ENCODE assay signal across 19 cellular contexts in the genomic region with DNA sequence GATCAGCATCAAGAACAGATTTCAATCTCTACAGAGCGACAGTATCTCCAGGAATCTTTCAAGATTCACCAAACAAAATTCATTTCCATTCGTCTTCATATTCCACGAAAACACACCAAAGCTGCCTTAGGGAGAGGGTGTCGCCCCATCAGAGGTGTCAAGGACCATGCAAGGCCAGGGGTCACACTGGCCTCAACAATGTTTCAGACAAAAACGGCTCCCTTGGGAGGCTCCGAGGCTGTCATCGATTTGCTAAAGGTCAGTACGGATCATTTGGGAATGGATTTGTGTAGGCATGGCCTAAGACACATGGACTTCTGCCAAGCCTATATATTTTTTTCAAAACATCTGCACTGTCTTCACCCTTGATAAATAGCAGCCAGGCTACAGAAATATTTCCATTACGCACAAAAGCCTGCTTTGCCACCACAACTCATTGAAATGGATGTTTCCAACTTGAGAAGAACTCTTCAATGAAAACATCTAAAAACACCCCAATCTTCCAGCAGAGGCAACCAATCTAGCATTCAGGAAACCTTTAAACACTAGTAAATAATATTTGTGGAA. TPM values are rescaled to one million over a fixed set of nuclear protein-coding genes. Genes with fewer than 3 reads are reported as not detected.
DNase-seq lines count a peak whose midpoint lies in the region; ATAC-seq and TF ChIP-seq lines count a peak whose summit lies in the region.
"Had no signal": no experiment of that assay in that cellular context is flagged by ENCODE, and none has a peak within 500 bp of the region (broad histone marks: within the 10 kb centered on the region; RNA-seq: fewer than 3 reads in every experiment).

No MANE protein-coding gene starts in this region.

- H3K36me3 ChIP-seq in HEK293 (ENCODE audit: control insufficient read depth in 2 of 2, insufficient read depth in 1 of 2, low read length in 2 of 2) (no peaks in the 10 kb centered on the region), mesenchymal stem cell (ENCODE audit: control insufficient read depth in 1 of 2, insufficient read depth in 2 of 2, low read depth in 1 of 2, low read length in 2 of 2) (no peaks in the 10 kb centered on the region), stomach smooth muscle (ENCODE audit: control insufficient read depth in 2 of 2, insufficient read depth in 2 of 2, low read length in 2 of 2) (no peaks in the 10 kb centered on the region)
- H3K36me3 ChIP-seq in naive thymus-derived CD4-positive, alpha-beta T cell (ENCODE audit: control insufficient read depth in 2 of 3, insufficient read depth in 3 of 3, low read length in 3 of 3) = no peaks in the 10 kb centered on the region

- peaks cover 25 to 40% (median 35%) of the 10 kb centered on the region in 7 donors for H3K4me1 Mint-ChIP-seq in naive thymus-derived CD4-positive, alpha-beta T cell

- H3K4me3 ChIP-seq in HEK293 (ENCODE audit: low read depth, low read length) (no peak overlapping the region), mesenchymal stem cell (ENCODE audit: insufficient read depth in 1 of 2, low read depth in 1 of 2, low read length in 2 of 2) (no peak overlapping the region), stomach smooth muscle (ENCODE audit: low read length in 2 of 2) (peak overlapping the region in 1 of 2 donors; percentile 29)
- no peak overlapping the region for H3K4me3 ChIP-seq in naive thymus-derived CD4-positive, alpha-beta T cell (ENCODE audit: low read length)
- H3K4me3 ChIP-seq: SJSA1 had no signal

- H3K9me3 Mint-ChIP-seq in naive thymus-derived CD4-positive, alpha-beta T cell = peaks cover 0 to 2% (median 0%) of the 10 kb centered on the region in 11 donors
- H3K9me3 Mint-ChIP-seq: endodermal cell; naive thymus-derived CD8-positive, alpha-beta T cell had no signal

- no peak overlapping the region for H3K14ac ChIP-seq in mesenchymal stem cell (ENCODE audit: low read length in 2 of 2)

- peaks cover 0 to 53% (median 6%) of the 10 kb centered on the region in 5 donors for H3K27me3 Mint-ChIP-seq in naive thymus-derived CD4-positive, alpha-beta T cell

- ATAC-seq in HG03135 (IDR thresholded peaks at IDR 0.05; ENCODE audit: unreplicated experiment) = no peak
- ATAC-seq in naive thymus-derived CD4-positive, alpha-beta T cell = no peak
- ATAC-seq: activated CD4-positive, alpha-beta T cell treated with anti-CD3 and anti-CD28 coated beads for 36 hours; naive thymus-derived CD8-positive, alpha-beta T cell had no signal

- no peaks in the 10 kb centered on the region for H3K9me3 ChIP-seq in HEK293 (ENCODE audit: control insufficient read depth, insufficient read depth, low read depth, low read length)
- H3K9me3 ChIP-seq in mesenchymal stem cell (ENCODE audit: control insufficient read depth, low read length) = no peaks in the 10 kb centered on the region
- H3K9me3 ChIP-seq in stomach smooth muscle (ENCODE audit: control insufficient read depth in 2 of 2, low read length in 2 of 2) = no peaks in the 10 kb centered on the region
- H3K9me3 ChIP-seq in naive thymus-derived CD4-positive, alpha-beta T cell (ENCODE audit: control insufficient read depth in 2 of 3, low read length in 3 of 3) = no peaks in the 10 kb centered on the region
- H3K9me3 ChIP-seq: SJSA1 had no signal

- no peak overlapping the region for H2BK120ac ChIP-seq in mesenchymal stem cell (ENCODE audit: low read depth, low read length)

- H3K27ac ChIP-seq in HEK293 (ENCODE audit: extremely low read depth, low read depth, low read length) (peak overlapping the region; percentile 34; the same call in 1 of the 2 replicates), mesenchymal stem cell (ENCODE audit: low read length, poor library complexity, severe bottlenecking) (no peak overlapping the region), stomach smooth muscle (ENCODE audit: low read length) (peak overlapping the region; percentile 90)
- no peak overlapping the region for H3K27ac ChIP-seq in naive thymus-derived CD4-positive, alpha-beta T cell (ENCODE audit: low read depth, low read length)
- H3K27ac ChIP-seq: SJSA1 had no signal

- no peaks in the 10 kb centered on the region for H3K36me3 Mint-ChIP-seq in naive thymus-derived CD4-positive, alpha-beta T cell
- H3K36me3 Mint-ChIP-seq: naive thymus-derived CD8-positive, alpha-beta T cell had no signal

- DNase-seq in astrocyte of the hippocampus (ENCODE audit: low read depth, low spot score) = peak; percentile 68
- peak; percentile 70 for DNase-seq in mesenchymal stem cell
- DNase-seq in NOMO-1 (lab: John Stamatoyannopoulos, UW; ENCODE audit: unreplicated experiment in 2 of 2) = no peak
- no peak for DNase-seq in stimulated activated CD4-positive, alpha-beta T cell treated with anti-CD3 and anti-CD28 coated beads, Interleukin-2, amount 100 ng/mL, for 24 hours
- no peak for DNase-seq in naive thymus-derived CD4-positive, alpha-beta T cell
- DNase-seq: activated CD4-positive, alpha-beta T cell treated with anti-CD3 and anti-CD28 coated beads for 36 hours; activated effector memory CD4-positive, alpha-beta T cell treated with anti-CD3 and anti-CD28 coated beads, Interleukin-2, amount 50 U/mL, for 16 hours; amygdala; endodermal cell; GDM1; MV-4-11; naive thymus-derived CD8-positive, alpha-beta T cell; NCI-H2029; NCI-H510A had no signal

- no peak overlapping the region for H4K8ac ChIP-seq in mesenchymal stem cell (ENCODE audit: low read length)

- H2AFZ ChIP-seq in mesenchymal stem cell (ENCODE audit: low read depth, low read length) = no peak overlapping the region

- no peak overlapping the region for H2BK12ac ChIP-seq in mesenchymal stem cell (ENCODE audit: low read length in 2 of 2)

- 72% methylated on average over 9 of the region's 9 CpGs for WGBS in mesenchymal stem cell

- no peak overlapping the region for H3K4me3 Mint-ChIP-seq in naive thymus-derived CD4-positive, alpha-beta T cell
- H3K4me3 Mint-ChIP-seq: activated CD4-positive, alpha-beta T cell treated with anti-CD3 and anti-CD28 coated beads for 36 hours; B cell; endodermal cell; naive thymus-derived CD8-positive, alpha-beta T cell had no signal

- H3K27me3 ChIP-seq in mesenchymal stem cell (ENCODE audit: control insufficient read depth in 1 of 2, insufficient read depth in 1 of 2, low read length in 2 of 2) (no peaks in the 10 kb centered on the region), stomach smooth muscle (ENCODE audit: control insufficient read depth in 1 of 2, insufficient read depth in 2 of 2, low read length in 2 of 2) (no peaks in the 10 kb centered on the region)
- no peaks in the 10 kb centered on the region for H3K27me3 ChIP-seq in naive thymus-derived CD4-positive, alpha-beta T cell (ENCODE audit: control insufficient read depth in 2 of 2, insufficient read depth in 2 of 2, low read length in 2 of 2)
- H3K27me3 ChIP-seq: SJSA1 had no signal

- H3K4ac ChIP-seq in mesenchymal stem cell (ENCODE audit: low read depth in 1 of 2, low read length in 2 of 2) = no peak overlapping the region

- H2BK15ac ChIP-seq in mesenchymal stem cell (ENCODE audit: low read depth, poor library complexity, severe bottlenecking) = no peak overlapping the region

- intact Hi-C loops in naive thymus-derived CD4-positive, alpha-beta T cell (cut with micrococcal nuclease) = loop anchor here (5.0 to 10.0 kb wide), 2 partner anchors 42 to 50 kb away; a partner anchor contains a TSS

- H3K79me1 ChIP-seq in mesenchymal stem cell (replicated peaks; ENCODE audit: low read length, poor library complexity, severe bottlenecking) = peaks cover 7% of the 10 kb centered on the region

- POLR2A ChIA-PET in HEK293 (lab: Yijun Ruan, JAX) = interaction anchor here (1.9 kb wide), 1 partner anchor 9 kb away, joined by 4 read pairs; no protein-coding TSS in a partner anchor
- POLR2A ChIA-PET in naive thymus-derived CD4-positive, alpha-beta T cell (lab: Charles Lee) = interaction anchor here (0.8 kb wide), 1 partner anchor 31 kb away, joined by 4 read pairs; no protein-coding TSS in a partner anchor

- H3K18ac ChIP-seq in mesenchymal stem cell (ENCODE audit: low read depth in 1 of 2, low read length in 2 of 2) = peak overlapping the region in 1 of 2 experiments; percentile 77

- H2AK5ac ChIP-seq in mesenchymal stem cell (ENCODE audit: low read length, severe bottlenecking) = peak overlapping the region; percentile 40

- H4K91ac ChIP-seq in mesenchymal stem cell (ENCODE audit: low read length) = no peak overlapping the region

- H3K9ac ChIP-seq in mesenchymal stem cell (ENCODE audit: low read length) (no peak overlapping the region), stomach smooth muscle (ENCODE audit: low read length in 2 of 2) (peak overlapping the region in 1 of 2 donors; percentile 0)

- H3K23ac ChIP-seq in mesenchymal stem cell (ENCODE audit: low read length in 2 of 2) = no peak overlapping the region

- H3K4me1 ChIP-seq in HEK293 (ENCODE audit: control insufficient read depth, insufficient read depth, low read length) (peaks cover 57% of the 10 kb centered on the region), mesenchymal stem cell (ENCODE audit: control insufficient read depth, insufficient read depth, low read depth, low read length) (peaks cover 32% of the 10 kb centered on the region), stomach smooth muscle (ENCODE audit: control insufficient read depth, insufficient read depth, low read length) (peaks cover 84% of the 10 kb centered on the region)
- peaks cover 6 to 9% of the 10 kb centered on the region in 2 donors for H3K4me1 ChIP-seq in naive thymus-derived CD4-positive, alpha-beta T cell (ENCODE audit: control insufficient read depth in 2 of 2, insufficient read depth in 2 of 2, low read length in 2 of 2)

- no peak overlapping the region for H2BK5ac ChIP-seq in mesenchymal stem cell (ENCODE audit: low read depth, low read length, poor library complexity, severe bottlenecking)

- no peak overlapping the region for H3K4me2 ChIP-seq in mesenchymal stem cell (ENCODE audit: low read length, poor library complexity, severe bottlenecking)

- no peak overlapping the region for H3K27ac Mint-ChIP-seq in naive thymus-derived CD4-positive, alpha-beta T cell
- H3K27ac Mint-ChIP-seq: activated CD4-positive, alpha-beta T cell treated with anti-CD3 and anti-CD28 coated beads for 36 hours; B cell; endodermal cell had no signal

- CTCF ChIA-PET in HEK293 (lab: Yijun Ruan, JAX) = interaction anchor here (1.0 to 2.3 kb wide), 2 partner anchors 10 to 85 kb away, joined by 4 to 9 read pairs; a partner anchor contains a TSS
- CTCF ChIA-PET in naive thymus-derived CD4-positive, alpha-beta T cell (lab: Charles Lee) = interaction anchor here (1.2 kb wide), 1 partner anchor 9 kb away, joined by 3 read pairs; no protein-coding TSS in a partner anchor

- TF ChIP-seq CTCF in HEK293 (tag by site-specific recombination; IDR thresholded peaks at IDR 0.05) = no peak

RNA-seq across cellular contexts. Expression of a gene that starts 10.3 kb away (rescaled TPM):
- 23.1 TPM for polyA plus RNA-seq in mesenchymal stem cell (2013, experiment 1 of 2)
- 22.1 TPM for polyA plus RNA-seq in mesenchymal stem cell (2013, experiment 2 of 2)
- 1 to 10 TPM in 3 of 5 experiments, under 1 TPM in 2; 0.10 to 7.7 (median 1.0) TPM for total RNA-seq in naive thymus-derived CD4-positive, alpha-beta T cell
- not detected for polyA plus RNA-seq in naive thymus-derived CD4-positive, alpha-beta T cell
- total RNA-seq: B cell had no signal
- polyA plus RNA-seq: naive thymus-derived CD8-positive, alpha-beta T cell had no signal

RNA-seq across cellular contexts. Expression of a gene that starts 43.2 kb away (rescaled TPM):
- polyA plus RNA-seq in mesenchymal stem cell (2013, experiment 1 of 2) = 45.1 TPM
- 43.6 TPM for polyA plus RNA-seq in mesenchymal stem cell (2013, experiment 2 of 2)
- total RNA-seq in naive thymus-derived CD4-positive, alpha-beta T cell = 10 to 100 TPM; 43.2 to 81.9 (median 46.3) TPM
- polyA plus RNA-seq in naive thymus-derived CD4-positive, alpha-beta T cell = 10 to 100 TPM; 47.6 to 51.2 TPM

Comparison
In these comparisons a context has a peak if more than half of its experiments do, and no peak if none do; other contexts are left out.
1. H3K27ac ChIP-seq: peak in HEK293 (single experiment) and stomach smooth muscle (single experiment); none in mesenchymal stem cell (single experiment) and naive thymus-derived CD4-positive, alpha-beta T cell (single experiment).
2. DNase-seq: peak in astrocyte of the hippocampus (single experiment) and mesenchymal stem cell (single experiment); none in NOMO-1 (0 of 2), stimulated activated CD4-positive, alpha-beta T cell treated with anti-CD3 and anti-CD28 coated beads, Interleukin-2, amount 100 ng/mL, for 24 hours (0 of 2) and naive thymus-derived CD4-positive, alpha-beta T cell (0 of 9).